Comparison of ENCODE assay signal across 26 cellular contexts in genomic region chrX:43279341-43279808, GRCh38.
"Had no signal": no experiment of that assay in that cellular context is flagged by ENCODE, and none has a peak within 500 bp of the region (broad histone marks: within the 10 kb centered on the region; RNA-seq: fewer than 3 reads in every experiment).

No MANE protein-coding gene starts in this region.

- FAIRE-seq: urothelium cell line had no signal

- DNase-seq: stimulated activated CD4-positive, alpha-beta T cell treated with anti-CD3 and anti-CD28 coated beads, Interleukin-2, amount 100 ng/mL, for 48 hours; stimulated activated CD4-positive, alpha-beta T cell treated with anti-CD3 and anti-CD28 coated beads, Interleukin-4, amount 100 ng/mL, for 1 hour; stimulated activated CD4-positive, alpha-beta T cell treated with anti-CD3 and anti-CD28 coated beads, Interleukin-4, amount 100 ng/mL, for 24 hours; stimulated activated CD4-positive, alpha-beta T cell treated with anti-CD3 and anti-CD28 coated beads, Interleukin-4, amount 100 ng/mL, for 4 hours; stimulated activated CD8-positive, alpha-beta memory T cell treated with anti-CD3 and anti-CD28 coated beads, Interleukin-4, amount 100 ng/mL, for 48 hours; stimulated activated naive B cell treated with anti-CD40 and anti-IgM and Interleukin-4, amounts not matched to agents 10 μg/mL and 1 μg/mL and 100 μg/mL, for 72 hours; stimulated activated naive CD4-positive, alpha-beta T cell; stimulated activated naive CD4-positive, alpha-beta T cell treated with Interleukin-2 at 50 U/mL for 16 hours; stimulated activated naive CD8-positive, alpha-beta T cell treated with anti-CD3 and anti-CD28 coated beads, Interleukin-15, amount 100 ng/mL, for 72 hours; stimulated activated naive CD8-positive, alpha-beta T cell treated with anti-CD3 and anti-CD28 coated beads, Interleukin-15, Interleukin-2, amounts not matched to agents 100 U/mL and 50 U/mL, for 24 hours; stomach; substantia nigra; testis; thyroid gland; tibial artery; transverse colon; upper lobe of right lung; uterus had no signal

- H3K9me3 ChIP-seq: suprapubic skin, testis, thoracic aorta, thyroid gland, transverse colon, upper lobe of left lung, upper lobe of right lung, uterus, vagina had no signal

- H3K27ac ChIP-seq: stomach, suprapubic skin, testis, thoracic aorta, thyroid gland, tibial artery, tibial nerve, transverse colon, upper lobe of left lung, upper lobe of right lung, uterus, vagina had no signal

- H3K4me3 ChIP-seq: stomach, suprapubic skin, thoracic aorta, thyroid gland, tibial artery, tibial nerve, transverse colon, upper lobe of left lung, upper lobe of right lung, uterus, vagina had no signal

- H3K27me3 ChIP-seq: stomach, suprapubic skin, testis, thyroid gland, tibial artery, tibial nerve, transverse colon, upper lobe of left lung, upper lobe of right lung, uterus, vagina had no signal

- H3K4me1 ChIP-seq: stomach, suprapubic skin, testis, thyroid gland, tibial artery, tibial nerve, transverse colon, upper lobe of left lung, upper lobe of right lung, uterus, vagina had no signal

- ATAC-seq: stimulated activated effector memory CD8-positive, alpha-beta T cell treated with anti-CD3 and anti-CD28 coated beads, Interleukin-12 subunit alpha, Interleukin-12 subunit beta, amount 100 ng/mL, for 72 hours; stimulated activated memory B cell treated with anti-CD40 and anti-IgM and Interleukin-4, amounts not matched to agents 10 μg/mL and 1 μg/mL and 100 μg/mL, for 72 hours; stimulated activated naive B cell treated with anti-CD40 and anti-IgM and Interleukin-4, amounts not matched to agents 10 μg/mL and 1 μg/mL and 100 μg/mL, for 72 hours; stimulated activated naive CD8-positive, alpha-beta T cell treated with anti-CD3 and anti-CD28 coated beads, Interleukin-15, amount 100 ng/mL, for 72 hours; stimulated activated naive CD8-positive, alpha-beta T cell treated with anti-CD3 and anti-CD28 coated beads, Interleukin-15, Interleukin-2, amounts not matched to agents 100 U/mL and 50 U/mL, for 24 hours; upper lobe of right lung had no signal

- H3K36me3 ChIP-seq: stomach, suprapubic skin, thoracic aorta, thyroid gland, tibial artery, tibial nerve, transverse colon, upper lobe of left lung, upper lobe of right lung, uterus, vagina had no signal
